ENCODE assay signal across 1 cellular context in genomic region chr17:28549274-28550132, GRCh38.
TF ChIP-seq lines count a peak whose summit lies in the region.

No MANE protein-coding gene starts in this region.

TF ChIP-seq in GM12878, 131 proteins besides CTCF, POLR2A, EP300 and RAD21 (continues in another document):
- TF ChIP-seq, protein P1, sequence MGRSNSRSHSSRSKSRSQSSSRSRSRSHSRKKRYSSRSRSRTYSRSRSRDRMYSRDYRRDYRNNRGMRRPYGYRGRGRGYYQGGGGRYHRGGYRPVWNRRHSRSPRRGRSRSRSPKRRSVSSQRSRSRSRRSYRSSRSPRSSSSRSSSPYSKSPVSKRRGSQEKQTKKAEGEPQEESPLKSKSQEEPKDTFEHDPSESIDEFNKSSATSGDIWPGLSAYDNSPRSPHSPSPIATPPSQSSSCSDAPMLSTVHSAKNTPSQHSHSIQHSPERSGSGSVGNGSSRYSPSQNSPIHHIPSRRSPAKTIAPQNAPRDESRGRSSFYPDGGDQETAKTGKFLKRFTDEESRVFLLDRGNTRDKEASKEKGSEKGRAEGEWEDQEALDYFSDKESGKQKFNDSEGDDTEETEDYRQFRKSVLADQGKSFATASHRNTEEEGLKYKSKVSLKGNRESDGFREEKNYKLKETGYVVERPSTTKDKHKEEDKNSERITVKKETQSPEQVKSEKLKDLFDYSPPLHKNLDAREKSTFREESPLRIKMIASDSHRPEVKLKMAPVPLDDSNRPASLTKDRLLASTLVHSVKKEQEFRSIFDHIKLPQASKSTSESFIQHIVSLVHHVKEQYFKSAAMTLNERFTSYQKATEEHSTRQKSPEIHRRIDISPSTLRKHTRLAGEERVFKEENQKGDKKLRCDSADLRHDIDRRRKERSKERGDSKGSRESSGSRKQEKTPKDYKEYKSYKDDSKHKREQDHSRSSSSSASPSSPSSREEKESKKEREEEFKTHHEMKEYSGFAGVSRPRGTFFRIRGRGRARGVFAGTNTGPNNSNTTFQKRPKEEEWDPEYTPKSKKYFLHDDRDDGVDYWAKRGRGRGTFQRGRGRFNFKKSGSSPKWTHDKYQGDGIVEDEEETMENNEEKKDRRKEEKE (IDR thresholded peaks at IDR 0.05) = no peak
- TF ChIP-seq CBX3 (IDR thresholded peaks at IDR 0.05; ENCODE audit: borderline replicate concordance, low read depth) (no peak), NBN (IDR thresholded peaks at IDR 0.05) (0 out of 2 replicates have a peak, but pooled peaks have one; percentile 55), IRF5 (IDR thresholded peaks at IDR 0.05; ENCODE audit: borderline replicate concordance) (no peak), ZNF207 (IDR thresholded peaks at IDR 0.05; ENCODE audit: borderline replicate concordance) (peak; percentile 54; the same call in 1 of the 2 replicates), EGR1 (IDR thresholded peaks at IDR 0.05; ENCODE audit: borderline replicate concordance in 1 of 2, low read depth in 2 of 2, low read length in 2 of 2) (peak in 1 of 2 experiments; percentile 17; a peak in 1 of 3 replicates), SKIL (IDR thresholded peaks at IDR 0.05; ENCODE audit: low read depth, poor library complexity, severe bottlenecking) (no peak), POLR2AphosphoS2 (IDR thresholded peaks at IDR 0.05; ENCODE audit: low read depth, low read length) (0 out of 2 replicates have a peak, but pooled peaks have one; percentile 11), NR2F1 (conservative IDR thresholded peaks at IDR 0.05) (0 out of 2 replicates have a peak, but pooled peaks have one; percentile 33), IRF4 (IDR thresholded peaks at IDR 0.05; ENCODE audit: low read depth, low read length) (0 out of 2 replicates have a peak, but pooled peaks have one; percentile 11), NR2C1 (IDR thresholded peaks at IDR 0.05) (no peak), IKZF2 (IDR thresholded peaks at IDR 0.05) (peak; percentile 43 to 64; a peak in 2 of 4 replicates), SMAD5 (IDR thresholded peaks at IDR 0.05; ENCODE audit: low read depth) (0 out of 2 replicates have a peak, but pooled peaks have one; percentile 25), PAX5 (IDR thresholded peaks at IDR 0.05; ENCODE audit: borderline replicate concordance, low read depth, low read length) (0 out of 2 replicates have a peak, but pooled peaks have one; percentile 25), ZBED1 (IDR thresholded peaks at IDR 0.05; ENCODE audit: borderline replicate concordance) (no peak), SPI1 (IDR thresholded peaks at IDR 0.05; ENCODE audit: borderline replicate concordance, insufficient read depth, low read depth, low read length) (peak; percentile 80; the same call in 1 of the 2 replicates), CREB1 (IDR thresholded peaks at IDR 0.05; ENCODE audit: low read depth) (no peak), TCF12 (IDR thresholded peaks at IDR 0.05; ENCODE audit: low read depth, low read length) (peak; percentile 42; the same call in 1 of the 2 replicates), CUX1 (IDR thresholded peaks at IDR 0.05; ENCODE audit: insufficient replicate concordance, low read depth, low read length) (peak; percentile 58), BCL3 (IDR thresholded peaks at IDR 0.05; ENCODE audit: borderline replicate concordance, insufficient read depth, low read depth, low read length, poor library complexity, severe bottlenecking) (peak; percentile 31), TARDBP (IDR thresholded peaks at IDR 0.05; ENCODE audit: borderline replicate concordance) (no peak), TBL1XR1 (IDR thresholded peaks at IDR 0.05; ENCODE audit: low read depth, low read length) (no peak), RELA (IDR thresholded peaks at IDR 0.05; ENCODE audit: borderline replicate concordance, partially characterized antibody) (peak; percentile 89), GATAD2B (conservative IDR thresholded peaks at IDR 0.05; ENCODE audit: low read depth) (0 out of 2 replicates have a peak, but pooled peaks have one; percentile 19), SMAD1 (IDR thresholded peaks at IDR 0.05; ENCODE audit: low read depth, partially characterized antibody) (no peak), CBFB (IDR thresholded peaks at IDR 0.05; ENCODE audit: low read depth) (no peak), RB1 (IDR thresholded peaks at IDR 0.05; ENCODE audit: borderline replicate concordance) (no peak), RFX5 (IDR thresholded peaks at IDR 0.05; ENCODE audit: low read depth, low read length) (no peak), KAT2A (conservative IDR thresholded peaks at IDR 0.05; ENCODE audit: control insufficient read depth, low read depth, low read length) (no peak), MYB (IDR thresholded peaks at IDR 0.05; ENCODE audit: borderline replicate concordance, low read depth, low read length) (no peak), KDM1A (IDR thresholded peaks at IDR 0.05; ENCODE audit: borderline replicate concordance) (no peak), SMARCA5 (IDR thresholded peaks at IDR 0.05) (peak; percentile 96), RELB (IDR thresholded peaks at IDR 0.05; ENCODE audit: low read depth) (peak; percentile 46; the same call in 1 of the 2 replicates), FOXK2 (IDR thresholded peaks at IDR 0.05) (no peak), ATF7 (IDR thresholded peaks at IDR 0.05; ENCODE audit: low read depth) (0 out of 2 replicates have a peak, but pooled peaks have one; percentile 14), ELK1 (IDR thresholded peaks at IDR 0.05; ENCODE audit: low read depth, low read length) (no peak)
- TF ChIP-seq, protein P2, sequence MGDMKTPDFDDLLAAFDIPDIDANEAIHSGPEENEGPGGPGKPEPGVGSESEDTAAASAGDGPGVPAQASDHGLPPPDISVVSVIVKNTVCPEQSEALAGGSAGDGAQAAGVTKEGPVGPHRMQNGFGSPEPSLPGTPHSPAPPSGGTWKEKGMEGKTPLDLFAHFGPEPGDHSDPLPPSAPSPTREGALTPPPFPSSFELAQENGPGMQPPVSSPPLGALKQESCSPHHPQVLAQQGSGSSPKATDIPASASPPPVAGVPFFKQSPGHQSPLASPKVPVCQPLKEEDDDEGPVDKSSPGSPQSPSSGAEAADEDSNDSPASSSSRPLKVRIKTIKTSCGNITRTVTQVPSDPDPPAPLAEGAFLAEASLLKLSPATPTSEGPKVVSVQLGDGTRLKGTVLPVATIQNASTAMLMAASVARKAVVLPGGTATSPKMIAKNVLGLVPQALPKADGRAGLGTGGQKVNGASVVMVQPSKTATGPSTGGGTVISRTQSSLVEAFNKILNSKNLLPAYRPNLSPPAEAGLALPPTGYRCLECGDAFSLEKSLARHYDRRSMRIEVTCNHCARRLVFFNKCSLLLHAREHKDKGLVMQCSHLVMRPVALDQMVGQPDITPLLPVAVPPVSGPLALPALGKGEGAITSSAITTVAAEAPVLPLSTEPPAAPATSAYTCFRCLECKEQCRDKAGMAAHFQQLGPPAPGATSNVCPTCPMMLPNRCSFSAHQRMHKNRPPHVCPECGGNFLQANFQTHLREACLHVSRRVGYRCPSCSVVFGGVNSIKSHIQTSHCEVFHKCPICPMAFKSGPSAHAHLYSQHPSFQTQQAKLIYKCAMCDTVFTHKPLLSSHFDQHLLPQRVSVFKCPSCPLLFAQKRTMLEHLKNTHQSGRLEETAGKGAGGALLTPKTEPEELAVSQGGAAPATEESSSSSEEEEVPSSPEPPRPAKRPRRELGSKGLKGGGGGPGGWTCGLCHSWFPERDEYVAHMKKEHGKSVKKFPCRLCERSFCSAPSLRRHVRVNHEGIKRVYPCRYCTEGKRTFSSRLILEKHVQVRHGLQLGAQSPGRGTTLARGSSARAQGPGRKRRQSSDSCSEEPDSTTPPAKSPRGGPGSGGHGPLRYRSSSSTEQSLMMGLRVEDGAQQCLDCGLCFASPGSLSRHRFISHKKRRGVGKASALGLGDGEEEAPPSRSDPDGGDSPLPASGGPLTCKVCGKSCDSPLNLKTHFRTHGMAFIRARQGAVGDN (IDR thresholded peaks at IDR 0.05) = peak; percentile 59
- TF ChIP-seq, protein P3, sequence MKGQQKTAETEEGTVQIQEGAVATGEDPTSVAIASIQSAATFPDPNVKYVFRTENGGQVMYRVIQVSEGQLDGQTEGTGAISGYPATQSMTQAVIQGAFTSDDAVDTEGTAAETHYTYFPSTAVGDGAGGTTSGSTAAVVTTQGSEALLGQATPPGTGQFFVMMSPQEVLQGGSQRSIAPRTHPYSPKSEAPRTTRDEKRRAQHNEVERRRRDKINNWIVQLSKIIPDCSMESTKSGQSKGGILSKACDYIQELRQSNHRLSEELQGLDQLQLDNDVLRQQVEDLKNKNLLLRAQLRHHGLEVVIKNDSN (IDR thresholded peaks at IDR 0.05; ENCODE audit: borderline replicate concordance, extremely low read length, insufficient read depth, low read depth, low read length) = no peak
